ENCODE assay signal across 16 cellular contexts in genomic region chr14:57266060-57266459, GRCh38. TPM values are rescaled to one million over a fixed set of nuclear protein-coding genes. Genes with fewer than 3 reads are reported as not detected.
A peak's percentile ranks its signal among the peaks of the same experiment; 100 is the strongest.
DNase-seq lines count a peak whose midpoint lies in the region; ATAC-seq and TF ChIP-seq lines count a peak whose summit lies in the region.
"Had no signal": no experiment of that assay in that cellular context is flagged by ENCODE, and none has a peak within 500 bp of the region (broad histone marks: within the 10 kb centered on the region; RNA-seq: fewer than 3 reads in every experiment).

No MANE protein-coding gene starts in this region.

- peak overlapping the region; percentile 58 for H3K4me3 Mint-ChIP-seq in neural crest cell
- H3K4me3 Mint-ChIP-seq: activated CD4-positive, alpha-beta T cell treated with anti-CD3 and anti-CD28 coated beads, Interleukin-2, amount 10 ng/mL, durations not matched to agents 7 days and 5 days; stimulated activated effector memory CD8-positive, alpha-beta T cell treated with anti-CD3 and anti-CD28 coated beads, Interleukin-12 subunit alpha, Interleukin-12 subunit beta, amount 100 ng/mL, for 72 hours had no signal

- H3K36me3 ChIP-seq in DOHH2 (ENCODE audit: control insufficient read depth, low read length) = peaks cover 10% of the 10 kb centered on the region
- H3K36me3 ChIP-seq: cardiac muscle cell, HAP-1, left lung, pancreas had no signal

- no peaks in the 10 kb centered on the region for H3K9me2 ChIP-seq in DOHH2 (replicated peaks; ENCODE audit: control insufficient read depth, low read length)

- no peaks in the 10 kb centered on the region for H3K27me3 ChIP-seq in DOHH2 (ENCODE audit: control insufficient read depth, low read length)
- H3K27me3 ChIP-seq: cardiac muscle cell, left lung, pancreas had no signal

- peaks cover 13% of the 10 kb centered on the region; the same call in 1 of the 2 replicates for H4K20me1 ChIP-seq in DOHH2 (ENCODE audit: control insufficient read depth, insufficient read depth, low read depth, low read length)

- TF ChIP-seq CTCF in DOHH2 (IDR thresholded peaks at IDR 0.05; ENCODE audit: low read depth, low read length, poor library complexity, severe bottlenecking) (no peak), epithelial cell of proximal tubule (conservative IDR thresholded peaks at IDR 0.05; ENCODE audit: low read depth, low read length) (no peak), neural crest cell (conservative IDR thresholded peaks at IDR 0.05) (no peak)

- no peak overlapping the region for H3K27ac Mint-ChIP-seq in neural crest cell (ENCODE audit: unreplicated experiment)
- H3K27ac Mint-ChIP-seq: activated CD4-positive, alpha-beta T cell treated with anti-CD3 and anti-CD28 coated beads, Interleukin-2, amount 10 ng/mL, durations not matched to agents 7 days and 5 days; stimulated activated effector memory CD8-positive, alpha-beta T cell treated with anti-CD3 and anti-CD28 coated beads, Interleukin-12 subunit alpha, Interleukin-12 subunit beta, amount 100 ng/mL, for 72 hours had no signal

- peaks cover 50% of the 10 kb centered on the region for H3K4me1 Mint-ChIP-seq in neural crest cell

- DNase-seq in LHCN-M2 (ENCODE audit: low read depth) = peak; percentile 18
- no peak for DNase-seq in epithelial cell of proximal tubule (ENCODE audit: low read depth)
- no peak for DNase-seq in neural crest cell (ENCODE audit: low read depth, low spot score)
- DNase-seq in NCI-H524 treated with DMSO at 0.1 percent for 48 hours (lab: John Stamatoyannopoulos, UW) = no peak
- no peak for DNase-seq in activated naive CD4-positive, alpha-beta T cell treated with Interleukin-2 at 50 U/mL for 16 hours
- no peak for DNase-seq in germinal center (ENCODE audit: low spot score)
- DNase-seq: activated CD4-positive, alpha-beta T cell treated with anti-CD3 and anti-CD28 coated beads, Interleukin-2, amount 10 ng/mL, durations not matched to agents 7 days and 5 days; activated effector memory CD4-positive, alpha-beta T cell treated with Interleukin-2 at 50 U/mL for 16 hours; left lung; NCI-H187 treated with DMSO at 0.1 percent for 48 hours; pancreas had no signal

- H3K9me3 ChIP-seq in DOHH2 (ENCODE audit: control insufficient read depth, insufficient read depth, low read length) = no peaks in the 10 kb centered on the region
- H3K9me3 ChIP-seq: HAP-1, left lung, pancreas had no signal

- peaks cover 5% of the 10 kb centered on the region for H3K36me3 Mint-ChIP-seq in neural crest cell (ENCODE audit: low read depth)

- no peak for ATAC-seq in GM21526 (IDR thresholded peaks at IDR 0.05; ENCODE audit: low FRiP score, unreplicated experiment)
- ATAC-seq: left lung; pancreas; stimulated activated effector memory CD8-positive, alpha-beta T cell treated with anti-CD3 and anti-CD28 coated beads, Interleukin-12 subunit alpha, Interleukin-12 subunit beta, amount 100 ng/mL, for 72 hours had no signal

- peaks cover 5% of the 10 kb centered on the region for H3F3A ChIP-seq in DOHH2 (ENCODE audit: control insufficient read depth, insufficient read depth)

- H3K27ac ChIP-seq in DOHH2 (ENCODE audit: low read depth, low read length) = no peak overlapping the region
- H3K27ac ChIP-seq: cardiac muscle cell, pancreas had no signal

- H3K4me2 ChIP-seq in DOHH2 (ENCODE audit: low read length) = peak overlapping the region; percentile 36

- peaks cover 89% of the 10 kb centered on the region for H3K79me2 ChIP-seq in DOHH2 (ENCODE audit: control insufficient read depth, low read length)

- peaks cover 28% of the 10 kb centered on the region for H3K4me1 ChIP-seq in DOHH2 (ENCODE audit: control insufficient read depth, low read length)

- no peaks in the 10 kb centered on the region for H3K27me3 Mint-ChIP-seq in neural crest cell (ENCODE audit: low read depth)
- H3K27me3 Mint-ChIP-seq: activated CD4-positive, alpha-beta T cell treated with anti-CD3 and anti-CD28 coated beads, Interleukin-2, amount 10 ng/mL, durations not matched to agents 7 days and 5 days had no signal

- no peaks in the 10 kb centered on the region for H3K9me3 Mint-ChIP-seq in neural crest cell
- H3K9me3 Mint-ChIP-seq: activated CD4-positive, alpha-beta T cell treated with anti-CD3 and anti-CD28 coated beads, Interleukin-2, amount 10 ng/mL, durations not matched to agents 7 days and 5 days; stimulated activated effector memory CD8-positive, alpha-beta T cell treated with anti-CD3 and anti-CD28 coated beads, Interleukin-12 subunit alpha, Interleukin-12 subunit beta, amount 100 ng/mL, for 72 hours had no signal

- peak overlapping the region; percentile 39; the same call in 1 of the 2 replicates for H3K4me3 ChIP-seq in DOHH2 (ENCODE audit: low read length)
- H3K4me3 ChIP-seq in epithelial cell of proximal tubule (ENCODE audit: low read depth, low read length) = peak overlapping the region; percentile 12
- H3K4me3 ChIP-seq: cardiac muscle cell, HAP-1, left lung, pancreas had no signal

RNA-seq across cellular contexts. Expression of gene EXOC5, which starts 2.6 kb away (rescaled TPM):
- 72.5 and 77.1 TPM in 2 replicates for total RNA-seq in LHCN-M2 (2014; rRNA removed)
- polyA plus RNA-seq in LHCN-M2 (2012) = 25.2 TPM
- total RNA-seq in epithelial cell of proximal tubule = 42.0 and 43.8 TPM in 2 replicates
- total RNA-seq in neural crest cell = 98.4 and 110 TPM in 2 replicates

RNA-seq across cellular contexts. Expression of gene AP5M1, which starts 2.7 kb away (rescaled TPM):
- 28.9 and 36.2 TPM in 2 replicates for total RNA-seq in LHCN-M2 (2014; rRNA removed)
- polyA plus RNA-seq in LHCN-M2 (2012) = 12.7 TPM
- 18.7 and 22.3 TPM in 2 replicates for total RNA-seq in epithelial cell of proximal tubule
- total RNA-seq in neural crest cell = 37.5 and 42.0 TPM in 2 replicates
